Comparison of ENCODE assay signal across 1 cellular context in the genomic region with DNA sequence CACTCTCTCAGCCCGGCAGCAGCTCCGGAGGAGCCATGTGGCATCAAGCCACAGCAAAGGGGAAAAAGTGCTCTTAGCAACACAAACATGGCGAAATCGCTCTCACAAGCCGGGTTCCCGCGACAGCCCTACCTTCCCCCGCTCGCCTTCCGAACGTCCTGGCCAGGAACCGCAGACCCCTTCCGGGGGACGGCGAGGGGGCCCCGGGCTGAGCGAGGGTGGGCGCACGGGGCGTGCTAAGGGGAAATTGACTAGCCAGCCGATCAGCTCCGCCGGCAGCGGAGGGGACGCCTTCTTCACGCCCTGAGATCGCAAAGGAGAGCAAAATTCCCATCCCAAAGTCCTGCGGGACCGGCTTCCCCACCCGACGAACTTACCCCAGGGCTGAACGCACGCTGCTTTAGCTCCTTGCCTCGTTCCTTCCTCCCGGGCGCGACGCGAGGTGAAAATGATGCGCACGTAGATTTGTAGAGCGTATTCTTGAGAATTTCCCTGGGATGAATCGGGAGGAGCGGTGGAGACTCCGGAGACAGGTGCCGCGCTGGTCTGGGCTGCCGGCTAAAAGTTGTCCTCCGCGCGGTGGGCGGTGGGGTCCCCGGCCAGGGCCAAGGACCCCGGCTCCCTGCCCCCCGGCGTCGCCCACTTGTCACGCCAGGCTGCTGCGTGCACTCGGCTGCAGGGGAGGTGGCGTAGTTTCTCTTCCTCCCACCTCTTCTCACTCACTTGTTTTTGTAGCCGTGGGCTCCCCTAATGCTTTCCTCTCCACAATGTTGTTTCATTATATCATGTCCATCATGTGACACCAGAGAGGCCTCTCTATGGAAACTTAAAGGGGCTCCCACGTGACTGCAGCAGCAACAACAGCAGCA.
TF ChIP-seq lines count a peak whose summit lies in the region.

No MANE protein-coding gene starts in this region.

TF ChIP-seq in HepG2, 621 proteins besides CTCF, POLR2A, EP300 and RAD21 (continued from another document and continues in another):
- TF ChIP-seq, protein P1, sequence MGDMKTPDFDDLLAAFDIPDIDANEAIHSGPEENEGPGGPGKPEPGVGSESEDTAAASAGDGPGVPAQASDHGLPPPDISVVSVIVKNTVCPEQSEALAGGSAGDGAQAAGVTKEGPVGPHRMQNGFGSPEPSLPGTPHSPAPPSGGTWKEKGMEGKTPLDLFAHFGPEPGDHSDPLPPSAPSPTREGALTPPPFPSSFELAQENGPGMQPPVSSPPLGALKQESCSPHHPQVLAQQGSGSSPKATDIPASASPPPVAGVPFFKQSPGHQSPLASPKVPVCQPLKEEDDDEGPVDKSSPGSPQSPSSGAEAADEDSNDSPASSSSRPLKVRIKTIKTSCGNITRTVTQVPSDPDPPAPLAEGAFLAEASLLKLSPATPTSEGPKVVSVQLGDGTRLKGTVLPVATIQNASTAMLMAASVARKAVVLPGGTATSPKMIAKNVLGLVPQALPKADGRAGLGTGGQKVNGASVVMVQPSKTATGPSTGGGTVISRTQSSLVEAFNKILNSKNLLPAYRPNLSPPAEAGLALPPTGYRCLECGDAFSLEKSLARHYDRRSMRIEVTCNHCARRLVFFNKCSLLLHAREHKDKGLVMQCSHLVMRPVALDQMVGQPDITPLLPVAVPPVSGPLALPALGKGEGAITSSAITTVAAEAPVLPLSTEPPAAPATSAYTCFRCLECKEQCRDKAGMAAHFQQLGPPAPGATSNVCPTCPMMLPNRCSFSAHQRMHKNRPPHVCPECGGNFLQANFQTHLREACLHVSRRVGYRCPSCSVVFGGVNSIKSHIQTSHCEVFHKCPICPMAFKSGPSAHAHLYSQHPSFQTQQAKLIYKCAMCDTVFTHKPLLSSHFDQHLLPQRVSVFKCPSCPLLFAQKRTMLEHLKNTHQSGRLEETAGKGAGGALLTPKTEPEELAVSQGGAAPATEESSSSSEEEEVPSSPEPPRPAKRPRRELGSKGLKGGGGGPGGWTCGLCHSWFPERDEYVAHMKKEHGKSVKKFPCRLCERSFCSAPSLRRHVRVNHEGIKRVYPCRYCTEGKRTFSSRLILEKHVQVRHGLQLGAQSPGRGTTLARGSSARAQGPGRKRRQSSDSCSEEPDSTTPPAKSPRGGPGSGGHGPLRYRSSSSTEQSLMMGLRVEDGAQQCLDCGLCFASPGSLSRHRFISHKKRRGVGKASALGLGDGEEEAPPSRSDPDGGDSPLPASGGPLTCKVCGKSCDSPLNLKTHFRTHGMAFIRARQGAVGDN (CRISPR knock-in tag; IDR thresholded peaks at IDR 0.05): peak; percentile 88
- TF ChIP-seq, protein P2, sequence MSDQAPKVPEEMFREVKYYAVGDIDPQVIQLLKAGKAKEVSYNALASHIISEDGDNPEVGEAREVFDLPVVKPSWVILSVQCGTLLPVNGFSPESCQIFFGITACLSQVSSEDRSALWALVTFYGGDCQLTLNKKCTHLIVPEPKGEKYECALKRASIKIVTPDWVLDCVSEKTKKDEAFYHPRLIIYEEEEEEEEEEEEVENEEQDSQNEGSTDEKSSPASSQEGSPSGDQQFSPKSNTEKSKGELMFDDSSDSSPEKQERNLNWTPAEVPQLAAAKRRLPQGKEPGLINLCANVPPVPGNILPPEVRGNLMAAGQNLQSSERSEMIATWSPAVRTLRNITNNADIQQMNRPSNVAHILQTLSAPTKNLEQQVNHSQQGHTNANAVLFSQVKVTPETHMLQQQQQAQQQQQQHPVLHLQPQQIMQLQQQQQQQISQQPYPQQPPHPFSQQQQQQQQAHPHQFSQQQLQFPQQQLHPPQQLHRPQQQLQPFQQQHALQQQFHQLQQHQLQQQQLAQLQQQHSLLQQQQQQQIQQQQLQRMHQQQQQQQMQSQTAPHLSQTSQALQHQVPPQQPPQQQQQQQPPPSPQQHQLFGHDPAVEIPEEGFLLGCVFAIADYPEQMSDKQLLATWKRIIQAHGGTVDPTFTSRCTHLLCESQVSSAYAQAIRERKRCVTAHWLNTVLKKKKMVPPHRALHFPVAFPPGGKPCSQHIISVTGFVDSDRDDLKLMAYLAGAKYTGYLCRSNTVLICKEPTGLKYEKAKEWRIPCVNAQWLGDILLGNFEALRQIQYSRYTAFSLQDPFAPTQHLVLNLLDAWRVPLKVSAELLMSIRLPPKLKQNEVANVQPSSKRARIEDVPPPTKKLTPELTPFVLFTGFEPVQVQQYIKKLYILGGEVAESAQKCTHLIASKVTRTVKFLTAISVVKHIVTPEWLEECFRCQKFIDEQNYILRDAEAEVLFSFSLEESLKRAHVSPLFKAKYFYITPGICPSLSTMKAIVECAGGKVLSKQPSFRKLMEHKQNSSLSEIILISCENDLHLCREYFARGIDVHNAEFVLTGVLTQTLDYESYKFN (CRISPR knock-in tag; conservative IDR thresholded peaks at IDR 0.05): peak; percentile 26; the same call in 1 of the 2 replicates
- TF ChIP-seq, protein P3, sequence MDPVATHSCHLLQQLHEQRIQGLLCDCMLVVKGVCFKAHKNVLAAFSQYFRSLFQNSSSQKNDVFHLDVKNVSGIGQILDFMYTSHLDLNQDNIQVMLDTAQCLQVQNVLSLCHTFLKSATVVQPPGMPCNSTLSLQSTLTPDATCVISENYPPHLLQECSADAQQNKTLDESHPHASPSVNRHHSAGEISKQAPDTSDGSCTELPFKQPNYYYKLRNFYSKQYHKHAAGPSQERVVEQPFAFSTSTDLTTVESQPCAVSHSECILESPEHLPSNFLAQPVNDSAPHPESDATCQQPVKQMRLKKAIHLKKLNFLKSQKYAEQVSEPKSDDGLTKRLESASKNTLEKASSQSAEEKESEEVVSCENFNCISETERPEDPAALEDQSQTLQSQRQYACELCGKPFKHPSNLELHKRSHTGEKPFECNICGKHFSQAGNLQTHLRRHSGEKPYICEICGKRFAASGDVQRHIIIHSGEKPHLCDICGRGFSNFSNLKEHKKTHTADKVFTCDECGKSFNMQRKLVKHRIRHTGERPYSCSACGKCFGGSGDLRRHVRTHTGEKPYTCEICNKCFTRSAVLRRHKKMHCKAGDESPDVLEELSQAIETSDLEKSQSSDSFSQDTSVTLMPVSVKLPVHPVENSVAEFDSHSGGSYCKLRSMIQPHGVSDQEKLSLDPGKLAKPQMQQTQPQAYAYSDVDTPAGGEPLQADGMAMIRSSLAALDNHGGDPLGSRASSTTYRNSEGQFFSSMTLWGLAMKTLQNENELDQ (CRISPR knock-in tag; IDR thresholded peaks at IDR 0.05; ENCODE audit: borderline replicate concordance): no peak
- TF ChIP-seq, protein P4, sequence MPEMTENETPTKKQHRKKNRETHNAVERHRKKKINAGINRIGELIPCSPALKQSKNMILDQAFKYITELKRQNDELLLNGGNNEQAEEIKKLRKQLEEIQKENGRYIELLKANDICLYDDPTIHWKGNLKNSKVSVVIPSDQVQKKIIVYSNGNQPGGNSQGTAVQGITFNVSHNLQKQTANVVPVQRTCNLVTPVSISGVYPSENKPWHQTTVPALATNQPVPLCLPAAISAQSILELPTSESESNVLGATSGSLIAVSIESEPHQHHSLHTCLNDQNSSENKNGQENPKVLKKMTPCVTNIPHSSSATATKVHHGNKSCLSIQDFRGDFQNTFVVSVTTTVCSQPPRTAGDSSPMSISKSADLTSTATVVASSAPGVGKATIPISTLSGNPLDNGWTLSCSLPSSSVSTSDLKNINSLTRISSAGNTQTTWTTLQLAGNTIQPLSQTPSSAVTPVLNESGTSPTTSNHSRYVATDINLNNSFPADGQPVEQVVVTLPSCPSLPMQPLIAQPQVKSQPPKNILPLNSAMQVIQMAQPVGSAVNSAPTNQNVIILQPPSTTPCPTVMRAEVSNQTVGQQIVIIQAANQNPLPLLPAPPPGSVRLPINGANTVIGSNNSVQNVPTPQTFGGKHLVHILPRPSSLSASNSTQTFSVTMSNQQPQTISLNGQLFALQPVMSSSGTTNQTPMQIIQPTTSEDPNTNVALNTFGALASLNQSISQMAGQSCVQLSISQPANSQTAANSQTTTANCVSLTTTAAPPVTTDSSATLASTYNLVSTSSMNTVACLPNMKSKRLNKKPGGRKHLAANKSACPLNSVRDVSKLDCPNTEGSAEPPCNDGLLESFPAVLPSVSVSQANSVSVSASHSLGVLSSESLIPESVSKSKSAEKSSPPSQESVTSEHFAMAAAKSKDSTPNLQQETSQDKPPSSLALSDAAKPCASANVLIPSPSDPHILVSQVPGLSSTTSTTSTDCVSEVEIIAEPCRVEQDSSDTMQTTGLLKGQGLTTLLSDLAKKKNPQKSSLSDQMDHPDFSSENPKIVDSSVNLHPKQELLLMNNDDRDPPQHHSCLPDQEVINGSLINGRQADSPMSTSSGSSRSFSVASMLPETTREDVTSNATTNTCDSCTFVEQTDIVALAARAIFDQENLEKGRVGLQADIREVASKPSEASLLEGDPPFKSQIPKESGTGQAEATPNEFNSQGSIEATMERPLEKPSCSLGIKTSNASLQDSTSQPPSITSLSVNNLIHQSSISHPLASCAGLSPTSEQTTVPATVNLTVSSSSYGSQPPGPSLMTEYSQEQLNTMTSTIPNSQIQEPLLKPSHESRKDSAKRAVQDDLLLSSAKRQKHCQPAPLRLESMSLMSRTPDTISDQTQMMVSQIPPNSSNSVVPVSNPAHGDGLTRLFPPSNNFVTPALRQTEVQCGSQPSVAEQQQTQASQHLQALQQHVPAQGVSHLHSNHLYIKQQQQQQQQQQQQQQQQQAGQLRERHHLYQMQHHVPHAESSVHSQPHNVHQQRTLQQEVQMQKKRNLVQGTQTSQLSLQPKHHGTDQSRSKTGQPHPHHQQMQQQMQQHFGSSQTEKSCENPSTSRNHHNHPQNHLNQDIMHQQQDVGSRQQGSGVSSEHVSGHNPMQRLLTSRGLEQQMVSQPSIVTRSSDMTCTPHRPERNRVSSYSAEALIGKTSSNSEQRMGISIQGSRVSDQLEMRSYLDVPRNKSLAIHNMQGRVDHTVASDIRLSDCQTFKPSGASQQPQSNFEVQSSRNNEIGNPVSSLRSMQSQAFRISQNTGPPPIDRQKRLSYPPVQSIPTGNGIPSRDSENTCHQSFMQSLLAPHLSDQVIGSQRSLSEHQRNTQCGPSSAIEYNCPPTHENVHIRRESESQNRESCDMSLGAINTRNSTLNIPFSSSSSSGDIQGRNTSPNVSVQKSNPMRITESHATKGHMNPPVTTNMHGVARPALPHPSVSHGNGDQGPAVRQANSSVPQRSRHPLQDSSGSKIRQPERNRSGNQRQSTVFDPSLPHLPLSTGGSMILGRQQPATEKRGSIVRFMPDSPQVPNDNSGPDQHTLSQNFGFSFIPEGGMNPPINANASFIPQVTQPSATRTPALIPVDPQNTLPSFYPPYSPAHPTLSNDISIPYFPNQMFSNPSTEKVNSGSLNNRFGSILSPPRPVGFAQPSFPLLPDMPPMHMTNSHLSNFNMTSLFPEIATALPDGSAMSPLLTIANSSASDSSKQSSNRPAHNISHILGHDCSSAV (CRISPR knock-in tag; IDR thresholded peaks at IDR 0.05; ENCODE audit: borderline replicate concordance): no peak
- TF ChIP-seq ETV6 (CRISPR knock-in tag; conservative IDR thresholded peaks at IDR 0.05) (0 out of 2 replicates have a peak, but pooled peaks have one; percentile 45), PLRG1 (conservative IDR thresholded peaks at IDR 0.05) (no peak), DR1 (CRISPR knock-in tag; IDR thresholded peaks at IDR 0.05) (no peak), ZNF644 (CRISPR knock-in tag; IDR thresholded peaks at IDR 0.05; ENCODE audit: low read depth) (no peak), PCBP1 (IDR thresholded peaks at IDR 0.05; ENCODE audit: borderline replicate concordance, low read depth, low read length) (no peak), ZSCAN20 (CRISPR knock-in tag; IDR thresholded peaks at IDR 0.05; ENCODE audit: borderline replicate concordance) (no peak; the same call in 1 of the 2 replicates), HDAC2 (CRISPR knock-in tag; IDR thresholded peaks at IDR 0.05) (peak; percentile 29; the same call in 1 of the 2 replicates), PHF21A (CRISPR knock-in tag; IDR thresholded peaks at IDR 0.05) (no peak), TAF1 (CRISPR knock-in tag; IDR thresholded peaks at IDR 0.05) (no peak)
- TF ChIP-seq, protein P5, sequence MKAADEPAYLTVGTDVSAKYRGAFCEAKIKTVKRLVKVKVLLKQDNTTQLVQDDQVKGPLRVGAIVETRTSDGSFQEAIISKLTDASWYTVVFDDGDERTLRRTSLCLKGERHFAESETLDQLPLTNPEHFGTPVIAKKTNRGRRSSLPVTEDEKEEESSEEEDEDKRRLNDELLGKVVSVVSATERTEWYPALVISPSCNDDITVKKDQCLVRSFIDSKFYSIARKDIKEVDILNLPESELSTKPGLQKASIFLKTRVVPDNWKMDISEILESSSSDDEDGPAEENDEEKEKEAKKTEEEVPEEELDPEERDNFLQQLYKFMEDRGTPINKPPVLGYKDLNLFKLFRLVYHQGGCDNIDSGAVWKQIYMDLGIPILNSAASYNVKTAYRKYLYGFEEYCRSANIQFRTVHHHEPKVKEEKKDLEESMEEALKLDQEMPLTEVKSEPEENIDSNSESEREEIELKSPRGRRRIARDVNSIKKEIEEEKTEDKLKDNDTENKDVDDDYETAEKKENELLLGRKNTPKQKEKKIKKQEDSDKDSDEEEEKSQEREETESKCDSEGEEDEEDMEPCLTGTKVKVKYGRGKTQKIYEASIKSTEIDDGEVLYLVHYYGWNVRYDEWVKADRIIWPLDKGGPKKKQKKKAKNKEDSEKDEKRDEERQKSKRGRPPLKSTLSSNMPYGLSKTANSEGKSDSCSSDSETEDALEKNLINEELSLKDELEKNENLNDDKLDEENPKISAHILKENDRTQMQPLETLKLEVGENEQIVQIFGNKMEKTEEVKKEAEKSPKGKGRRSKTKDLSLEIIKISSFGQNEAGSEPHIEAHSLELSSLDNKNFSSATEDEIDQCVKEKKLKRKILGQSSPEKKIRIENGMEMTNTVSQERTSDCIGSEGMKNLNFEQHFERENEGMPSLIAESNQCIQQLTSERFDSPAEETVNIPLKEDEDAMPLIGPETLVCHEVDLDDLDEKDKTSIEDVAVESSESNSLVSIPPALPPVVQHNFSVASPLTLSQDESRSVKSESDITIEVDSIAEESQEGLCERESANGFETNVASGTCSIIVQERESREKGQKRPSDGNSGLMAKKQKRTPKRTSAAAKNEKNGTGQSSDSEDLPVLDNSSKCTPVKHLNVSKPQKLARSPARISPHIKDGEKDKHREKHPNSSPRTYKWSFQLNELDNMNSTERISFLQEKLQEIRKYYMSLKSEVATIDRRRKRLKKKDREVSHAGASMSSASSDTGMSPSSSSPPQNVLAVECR (CRISPR knock-in tag; IDR thresholded peaks at IDR 0.05; ENCODE audit: borderline replicate concordance): peak; percentile 62; the same call in 1 of the 2 replicates
- TF ChIP-seq, protein P6, sequence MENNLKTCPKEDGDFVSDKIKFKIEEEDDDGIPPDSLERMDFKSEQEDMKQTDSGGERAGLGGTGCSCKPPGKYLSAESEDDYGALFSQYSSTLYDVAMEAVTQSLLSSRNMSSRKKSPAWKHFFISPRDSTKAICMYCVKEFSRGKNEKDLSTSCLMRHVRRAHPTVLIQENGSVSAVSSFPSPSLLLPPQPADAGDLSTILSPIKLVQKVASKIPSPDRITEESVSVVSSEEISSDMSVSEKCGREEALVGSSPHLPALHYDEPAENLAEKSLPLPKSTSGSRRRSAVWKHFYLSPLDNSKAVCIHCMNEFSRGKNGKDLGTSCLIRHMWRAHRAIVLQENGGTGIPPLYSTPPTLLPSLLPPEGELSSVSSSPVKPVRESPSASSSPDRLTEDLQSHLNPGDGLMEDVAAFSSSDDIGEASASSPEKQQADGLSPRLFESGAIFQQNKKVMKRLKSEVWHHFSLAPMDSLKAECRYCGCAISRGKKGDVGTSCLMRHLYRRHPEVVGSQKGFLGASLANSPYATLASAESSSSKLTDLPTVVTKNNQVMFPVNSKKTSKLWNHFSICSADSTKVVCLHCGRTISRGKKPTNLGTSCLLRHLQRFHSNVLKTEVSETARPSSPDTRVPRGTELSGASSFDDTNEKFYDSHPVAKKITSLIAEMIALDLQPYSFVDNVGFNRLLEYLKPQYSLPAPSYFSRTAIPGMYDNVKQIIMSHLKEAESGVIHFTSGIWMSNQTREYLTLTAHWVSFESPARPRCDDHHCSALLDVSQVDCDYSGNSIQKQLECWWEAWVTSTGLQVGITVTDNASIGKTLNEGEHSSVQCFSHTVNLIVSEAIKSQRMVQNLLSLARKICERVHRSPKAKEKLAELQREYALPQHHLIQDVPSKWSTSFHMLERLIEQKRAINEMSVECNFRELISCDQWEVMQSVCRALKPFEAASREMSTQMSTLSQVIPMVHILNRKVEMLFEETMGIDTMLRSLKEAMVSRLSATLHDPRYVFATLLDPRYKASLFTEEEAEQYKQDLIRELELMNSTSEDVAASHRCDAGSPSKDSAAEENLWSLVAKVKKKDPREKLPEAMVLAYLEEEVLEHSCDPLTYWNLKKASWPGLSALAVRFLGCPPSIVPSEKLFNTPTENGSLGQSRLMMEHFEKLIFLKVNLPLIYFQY (CRISPR knock-in tag; IDR thresholded peaks at IDR 0.05; ENCODE audit: borderline replicate concordance): 0 out of 2 replicates have a peak, but pooled peaks have one; percentile 25
